In the genomic region with DNA sequence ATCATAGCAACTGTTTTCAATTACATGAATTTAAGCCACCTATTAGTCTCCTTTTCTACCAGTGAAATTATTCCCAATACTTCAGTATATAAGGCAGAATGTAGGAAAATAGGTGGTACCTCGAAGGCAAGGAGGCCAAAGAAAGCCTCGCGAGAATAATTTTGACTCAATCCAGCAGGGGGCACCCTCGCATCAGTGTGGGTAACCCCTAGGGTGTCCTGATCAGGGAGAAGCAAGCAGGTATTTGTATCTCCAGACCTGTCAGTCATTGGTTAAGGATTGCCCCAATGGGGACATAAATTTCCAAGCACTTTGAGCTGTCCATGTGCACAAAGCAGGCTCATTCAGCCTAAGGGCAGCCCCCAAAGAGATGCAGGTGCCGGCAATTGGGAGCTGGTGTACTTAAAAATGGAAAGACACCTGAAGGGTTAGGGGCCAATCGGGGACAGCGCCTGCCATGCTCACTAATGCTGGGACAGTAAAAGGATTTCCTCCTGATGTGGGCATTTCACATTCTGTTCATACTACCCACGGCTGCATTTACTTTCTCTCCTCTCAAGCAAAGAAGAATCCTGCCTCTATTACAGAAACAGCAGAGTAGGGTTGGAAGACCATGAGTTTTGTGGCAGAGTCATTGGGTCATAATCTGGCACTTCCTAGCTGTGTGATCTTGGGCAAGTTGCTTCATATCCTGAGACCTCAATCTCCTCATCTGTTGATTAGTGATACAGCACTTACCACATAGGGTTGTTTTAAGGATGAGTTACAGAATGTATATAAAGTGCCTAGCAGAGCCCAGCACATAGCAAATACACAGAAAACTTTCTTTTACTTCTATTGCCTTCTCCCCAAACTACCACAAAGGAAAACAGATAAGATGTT, we compare ENCODE assay signal across 8 cellular contexts.
DNase-seq lines count a peak whose midpoint lies in the region; ATAC-seq and TF ChIP-seq lines count a peak whose summit lies in the region.

No MANE protein-coding gene starts in this region.

- no peaks in the 10 kb centered on the region for H3K36me3 Mint-ChIP-seq in CD4-positive, alpha-beta memory T cell
- no peaks in the 10 kb centered on the region for H3K36me3 Mint-ChIP-seq in activated T-helper 2 cell treated with anti-CD3 and anti-CD28 coated beads, Interferon-gamma antibody, Interleukin-2, Interleukin-4, amounts not matched to agents 10 μg/mL and 5 μg/mL and 100 μg/mL, durations not matched to agents 14 hours and 24 hours and 36 hours (ENCODE audit: low read depth)
- no peaks in the 10 kb centered on the region for H3K36me3 Mint-ChIP-seq in immature natural killer cell

- no peak overlapping the region for H3K4me3 ChIP-seq in CD4-positive, alpha-beta memory T cell (ENCODE audit: low read length in 2 of 2)
- H3K4me3 ChIP-seq in OCI-LY7 (ENCODE audit: low read depth, low read length, poor library complexity, severe bottlenecking): no peak overlapping the region

- intact Hi-C loops in CD4-positive, alpha-beta memory T cell (cut with micrococcal nuclease): loop anchor here (1.0 kb wide), 1 partner anchor 106 kb away; no protein-coding TSS in a partner anchor
- intact Hi-C loops in OCI-LY7 (cut with micrococcal nuclease; ENCODE audit: unreplicated experiment): no loop called here
- intact Hi-C loops in activated T-helper 2 cell treated with anti-CD3 and anti-CD28 coated beads, Interferon-gamma antibody, Interleukin-2, Interleukin-4, amounts not matched to agents 10 μg/mL and 5 μg/mL and 100 μg/mL, durations not matched to agents 14 hours and 24 hours and 36 hours (cut with micrococcal nuclease): loop anchor here (1.0 to 10.0 kb wide), 3 partner anchors 36 to 182 kb away; no protein-coding TSS in a partner anchor

- H3K27me3 Mint-ChIP-seq in CD4-positive, alpha-beta memory T cell: no peaks in the 10 kb centered on the region
- peaks cover 19% of the 10 kb centered on the region for H3K27me3 Mint-ChIP-seq in activated T-helper 2 cell treated with anti-CD3 and anti-CD28 coated beads, Interferon-gamma antibody, Interleukin-2, Interleukin-4, amounts not matched to agents 10 μg/mL and 5 μg/mL and 100 μg/mL, durations not matched to agents 14 hours and 24 hours and 36 hours (ENCODE audit: low read depth)
- peaks cover 3 to 8% (median 4%) of the 10 kb centered on the region in 3 donors for H3K27me3 Mint-ChIP-seq in immature natural killer cell (ENCODE audit: low read depth in 3 of 3)

- H3K27ac ChIP-seq in CD4-positive, alpha-beta memory T cell (ENCODE audit: low read depth, low read length): no peak overlapping the region
- H3K27ac ChIP-seq in OCI-LY7 (ENCODE audit: low read depth, low read length, poor library complexity, severe bottlenecking): no peak overlapping the region

- TF ChIP-seq CTCF in OCI-LY7 (conservative IDR thresholded peaks at IDR 0.05; ENCODE audit: low read length): peak; percentile 87

- no TSS peak for BruUV-seq in OCI-LY7 (replicated peaks; lab: Mats Ljungman, UMichigan)

- ATAC-seq in GM19438 (IDR thresholded peaks at IDR 0.05; ENCODE audit: low read depth, unreplicated experiment) (peak; percentile 68), GM21717 (IDR thresholded peaks at IDR 0.05; ENCODE audit: unreplicated experiment) (no peak)

- no peaks in the 10 kb centered on the region for H3K4me1 Mint-ChIP-seq in CD4-positive, alpha-beta memory T cell
- peaks cover 11% of the 10 kb centered on the region for H3K4me1 Mint-ChIP-seq in activated T-helper 2 cell treated with anti-CD3 and anti-CD28 coated beads, Interferon-gamma antibody, Interleukin-2, Interleukin-4, amounts not matched to agents 10 μg/mL and 5 μg/mL and 100 μg/mL, durations not matched to agents 14 hours and 24 hours and 36 hours (ENCODE audit: low read depth)
- no peaks in the 10 kb centered on the region for H3K4me1 Mint-ChIP-seq in immature natural killer cell

- H3K36me3 ChIP-seq in CD4-positive, alpha-beta memory T cell (ENCODE audit: insufficient read depth, low read length): no peaks in the 10 kb centered on the region
- no peaks in the 10 kb centered on the region for H3K36me3 ChIP-seq in OCI-LY7 (ENCODE audit: insufficient read depth, low read length)

- H3K27me3 ChIP-seq in CD4-positive, alpha-beta memory T cell (ENCODE audit: insufficient read depth, low read length): no peaks in the 10 kb centered on the region

- H4K20me1 ChIP-seq in OCI-LY7 (ENCODE audit: insufficient read depth, low read length): no peaks in the 10 kb centered on the region

- H3K4me3 Mint-ChIP-seq in CD4-positive, alpha-beta memory T cell: no peak overlapping the region
- no peak overlapping the region for H3K4me3 Mint-ChIP-seq in activated T-helper 2 cell treated with anti-CD3 and anti-CD28 coated beads, Interferon-gamma antibody, Interleukin-2, Interleukin-4, amounts not matched to agents 10 μg/mL and 5 μg/mL and 100 μg/mL, durations not matched to agents 14 hours and 24 hours and 36 hours (ENCODE audit: low read depth)
- no peak overlapping the region for H3K4me3 Mint-ChIP-seq in immature natural killer cell

- H3K9me3 ChIP-seq in CD4-positive, alpha-beta memory T cell (ENCODE audit: control insufficient read depth in 1 of 2, low read length in 2 of 2): no peaks in the 10 kb centered on the region
- no peaks in the 10 kb centered on the region for H3K9me3 ChIP-seq in OCI-LY7 (ENCODE audit: low read length)

- H3K4me1 ChIP-seq in CD4-positive, alpha-beta memory T cell (ENCODE audit: insufficient read depth, low read length): no peaks in the 10 kb centered on the region
- H3K4me1 ChIP-seq in OCI-LY7 (ENCODE audit: insufficient read depth, low read length, poor library complexity, severe bottlenecking): no peaks in the 10 kb centered on the region

- H3K4me2 ChIP-seq in OCI-LY7 (ENCODE audit: low read length): no peak overlapping the region

- CTCF ChIA-PET in CD4-positive, alpha-beta memory T cell (lab: Charles Lee; ENCODE audit: partially characterized antibody): interaction anchor here (0.7 to 6.1 kb wide), 16 partner anchors 8 to 189 kb away, joined by 3 to 65 read pairs (median 4); no protein-coding TSS in a partner anchor
- CTCF ChIA-PET in OCI-LY7 (lab: Charles Lee; ENCODE audit: unreplicated experiment): no interaction called here

- no peak overlapping the region for H3K27ac Mint-ChIP-seq in CD4-positive, alpha-beta memory T cell
- H3K27ac Mint-ChIP-seq in activated T-helper 2 cell treated with anti-CD3 and anti-CD28 coated beads, Interferon-gamma antibody, Interleukin-2, Interleukin-4, amounts not matched to agents 10 μg/mL and 5 μg/mL and 100 μg/mL, durations not matched to agents 14 hours and 24 hours and 36 hours: no peak overlapping the region
- H3K27ac Mint-ChIP-seq in immature natural killer cell: no peak overlapping the region

- no peaks in the 10 kb centered on the region for H3K79me2 ChIP-seq in OCI-LY7 (ENCODE audit: insufficient read depth, low read depth, low read length)

- peak in 4 of 5 donors; percentile 34 to 45 (median 36) for DNase-seq in CD4-positive, alpha-beta memory T cell
- DNase-seq in OCI-LY7 (ENCODE audit: low spot score) (peak; percentile 47), immature natural killer cell (peak; percentile 9 to 14 (median 12)), MV-4-11 (lab: John Stamatoyannopoulos, UW) (no peak)
- peak; percentile 48 for DNase-seq in activated T-helper 2 cell treated with anti-CD3 and anti-CD28 coated beads, Interferon-gamma antibody, Interleukin-2, Interleukin-4, amounts not matched to agents 10 μg/mL and 5 μg/mL and 100 μg/mL, durations not matched to agents 14 hours and 24 hours and 36 hours (ENCODE audit: low spot score)
- peak; percentile 40 for DNase-seq in stimulated activated CD8-positive, alpha-beta memory T cell treated with anti-CD3 and anti-CD28 coated beads, Interleukin-12 subunit alpha, Interleukin-12 subunit beta, amount 100 ng/mL, for 24 hours (ENCODE audit: extremely low read depth)

- no peaks in the 10 kb centered on the region for H3K9me3 Mint-ChIP-seq in CD4-positive, alpha-beta memory T cell
- H3K9me3 Mint-ChIP-seq in activated T-helper 2 cell treated with anti-CD3 and anti-CD28 coated beads, Interferon-gamma antibody, Interleukin-2, Interleukin-4, amounts not matched to agents 10 μg/mL and 5 μg/mL and 100 μg/mL, durations not matched to agents 14 hours and 24 hours and 36 hours: peaks cover 6% of the 10 kb centered on the region
- H3K9me3 Mint-ChIP-seq in immature natural killer cell: no peaks in the 10 kb centered on the region

- no peaks in the 10 kb centered on the region for H3K9me2 ChIP-seq in OCI-LY7 (ENCODE audit: insufficient read depth, low read length)

- POLR2A ChIA-PET in CD4-positive, alpha-beta memory T cell (lab: Charles Lee; ENCODE audit: partially characterized antibody): no interaction called here
- POLR2A ChIA-PET in OCI-LY7 (lab: Charles Lee): interaction anchor here (1.0 kb wide), 1 partner anchor 28 kb away, joined by 3 read pairs; no protein-coding TSS in a partner anchor

- H2AFZ ChIP-seq in OCI-LY7 (ENCODE audit: low read length): no peak overlapping the region
